ENCODE assay signal across 26 cellular contexts in genomic region chrX:21384178-21384577, GRCh38. TPM values are rescaled to one million over a fixed set of nuclear protein-coding genes. Genes with fewer than 3 reads are reported as not detected.
"Had no signal": no experiment of that assay in that cellular context is flagged by ENCODE, and none has a peak within 500 bp of the region (broad histone marks: within the 10 kb centered on the region; RNA-seq: fewer than 3 reads in every experiment).

No MANE protein-coding gene starts in this region.

- H3K27me3 Mint-ChIP-seq: effector memory CD8-positive, alpha-beta T cell; naive thymus-derived CD4-positive, alpha-beta T cell had no signal

- H3K4me3 ChIP-seq: esophagus squamous epithelium, left lung, neural progenitor cell, prostate gland, right atrium auricular region, sigmoid colon, stomach, thyroid gland, vagina had no signal

- ATAC-seq: effector memory CD8-positive, alpha-beta T cell; left lung; naive thymus-derived CD4-positive, alpha-beta T cell; stimulated activated effector memory CD8-positive, alpha-beta T cell treated with anti-CD3 and anti-CD28 coated beads, Interleukin-12 subunit alpha, Interleukin-12 subunit beta, amount 100 ng/mL, for 72 hours had no signal

- DNase-seq: cortex of kidney; effector memory CD8-positive, alpha-beta T cell; erythroblast; esophagus squamous epithelium; foreskin melanocyte; hypothalamus; kidney; left lung; mammary epithelial cell; mesendoderm; midbrain; naive thymus-derived CD4-positive, alpha-beta T cell; sigmoid colon; stimulated activated CD4-positive, alpha-beta T cell treated with anti-CD3 and anti-CD28 coated beads, Interleukin-2, amount 100 ng/mL, for 24 hours; stimulated activated CD4-positive, alpha-beta T cell treated with anti-CD3 and anti-CD28 coated beads, Interleukin-4, amount 100 ng/mL, for 24 hours; stimulated activated naive CD4-positive, alpha-beta T cell treated with Interleukin-2 at 50 U/mL for 16 hours; stomach; thyroid gland; trophoblast cell had no signal

- H3K27me3 ChIP-seq: esophagus squamous epithelium, left lung, neural progenitor cell, right atrium auricular region, sigmoid colon, stomach, vagina had no signal

- H3K4me1 ChIP-seq: esophagus squamous epithelium, left lung, neural progenitor cell, prostate gland, right atrium auricular region, sigmoid colon, stomach, thyroid gland, vagina had no signal

- H3K9me3 ChIP-seq: esophagus squamous epithelium, left lung, prostate gland, right atrium auricular region, sigmoid colon, stomach, thyroid gland, vagina had no signal

- H3K27ac Mint-ChIP-seq: effector memory CD8-positive, alpha-beta T cell; naive thymus-derived CD4-positive, alpha-beta T cell; nephron; neural progenitor cell; stimulated activated effector memory CD8-positive, alpha-beta T cell treated with anti-CD3 and anti-CD28 coated beads, Interleukin-12 subunit alpha, Interleukin-12 subunit beta, amount 100 ng/mL, for 72 hours had no signal

- H3K36me3 ChIP-seq: esophagus squamous epithelium, left lung, prostate gland, right atrium auricular region, sigmoid colon, stomach, thyroid gland, vagina had no signal

- H3K9ac ChIP-seq: neural progenitor cell had no signal

- H3K4me2 ChIP-seq: neural progenitor cell had no signal

- H3K4me3 Mint-ChIP-seq: effector memory CD8-positive, alpha-beta T cell; nephron; neural progenitor cell; stimulated activated effector memory CD8-positive, alpha-beta T cell treated with anti-CD3 and anti-CD28 coated beads, Interleukin-12 subunit alpha, Interleukin-12 subunit beta, amount 100 ng/mL, for 72 hours had no signal

- H3K36me3 Mint-ChIP-seq: stimulated activated effector memory CD8-positive, alpha-beta T cell treated with anti-CD3 and anti-CD28 coated beads, Interleukin-12 subunit alpha, Interleukin-12 subunit beta, amount 100 ng/mL, for 72 hours had no signal

- H3K9me3 Mint-ChIP-seq: effector memory CD8-positive, alpha-beta T cell; naive thymus-derived CD4-positive, alpha-beta T cell; nephron; stimulated activated effector memory CD8-positive, alpha-beta T cell treated with anti-CD3 and anti-CD28 coated beads, Interleukin-12 subunit alpha, Interleukin-12 subunit beta, amount 100 ng/mL, for 72 hours had no signal

- H2AFZ ChIP-seq: neural progenitor cell had no signal

- H3K27ac ChIP-seq: esophagus squamous epithelium, left lung, neural progenitor cell, prostate gland, right atrium auricular region, sigmoid colon, stomach, thyroid gland, vagina had no signal

- H3K4me1 Mint-ChIP-seq: nephron; neural progenitor cell; stimulated activated effector memory CD8-positive, alpha-beta T cell treated with anti-CD3 and anti-CD28 coated beads, Interleukin-12 subunit alpha, Interleukin-12 subunit beta, amount 100 ng/mL, for 72 hours had no signal

RNA-seq across cellular contexts. Expression of gene CNKSR2, which starts 10.0 kb away (rescaled TPM):
- total RNA-seq: dermis microvascular lymphatic vessel endothelial cell had no signal
